In the genomic region with DNA sequence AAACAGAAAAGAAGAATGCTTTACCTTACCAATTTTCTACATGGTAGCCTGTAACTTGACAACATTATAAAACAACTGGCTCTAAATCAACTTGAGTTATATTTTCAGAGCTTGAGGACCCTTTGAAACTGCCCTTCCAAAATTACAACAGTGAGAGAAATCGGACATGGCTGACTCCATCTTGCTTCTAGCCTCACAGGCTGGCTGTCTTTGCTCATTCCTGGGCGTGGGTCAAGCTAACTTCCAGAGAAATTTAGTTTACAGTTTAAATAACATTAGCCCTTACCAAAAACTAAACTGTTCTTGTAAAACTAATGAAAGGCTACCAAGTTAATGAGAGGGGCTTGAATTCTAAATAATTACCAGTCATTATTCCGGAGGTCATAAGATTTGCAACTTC, we compare ENCODE assay signal across 20 cellular contexts.
"Had no signal": no experiment of that assay in that cellular context is flagged by ENCODE, and none has a peak within 500 bp of the region (broad histone marks: within the 10 kb centered on the region; RNA-seq: fewer than 3 reads in every experiment).

No MANE protein-coding gene starts in this region.

- H3K4me1 ChIP-seq: colonic mucosa, gastroesophageal sphincter, parathyroid adenoma, prostate gland had no signal

- H3K27ac Mint-ChIP-seq: naive thymus-derived CD4-positive, alpha-beta T cell; type B pancreatic cell had no signal

- DNase-seq: colonic mucosa; dermis blood vessel endothelial cell; esophagus squamous epithelium; foreskin fibroblast; glutamatergic neuron; kidney; left cardiac atrium; left ventricle myocardium inferior; mesenchymal stem cell; naive thymus-derived CD4-positive, alpha-beta T cell; occipital lobe; stimulated activated CD4-positive, alpha-beta T cell treated with anti-CD3 and anti-CD28 coated beads, Interleukin-12 subunit alpha, Interleukin-12 subunit beta, amount 100 ng/mL, for 4 hours; stimulated activated naive CD4-positive, alpha-beta T cell had no signal

- H3K27ac ChIP-seq: colonic mucosa, esophagus squamous epithelium, gastroesophageal sphincter, left ventricle myocardium inferior, parathyroid adenoma, prostate gland had no signal

- H3K27me3 ChIP-seq: colonic mucosa, esophagus squamous epithelium, gastroesophageal sphincter had no signal

- H3K4me3 ChIP-seq: colonic mucosa, esophagus squamous epithelium, gastroesophageal sphincter, left ventricle myocardium inferior, lung, prostate gland had no signal

- FAIRE-seq: kidney, urothelium cell line had no signal

- ATAC-seq: gastroesophageal sphincter; left cardiac atrium; naive thymus-derived CD4-positive, alpha-beta T cell; sciatic nerve had no signal

- H3K9ac ChIP-seq: parathyroid adenoma had no signal

- H2AFZ ChIP-seq: parathyroid adenoma had no signal

- H3K9me3 ChIP-seq: colonic mucosa, gastroesophageal sphincter, prostate gland had no signal

- H3K36me3 Mint-ChIP-seq: naive thymus-derived CD4-positive, alpha-beta T cell had no signal

- H3K36me3 ChIP-seq: colonic mucosa, esophagus squamous epithelium, gastroesophageal sphincter, left ventricle myocardium inferior, prostate gland had no signal

- H3K79me2 ChIP-seq: parathyroid adenoma had no signal

- H3K27me3 Mint-ChIP-seq: type B pancreatic cell had no signal

- H3K4me3 Mint-ChIP-seq: naive thymus-derived CD4-positive, alpha-beta T cell; type B pancreatic cell had no signal
